ENCODE assay signal across 16 cellular contexts in genomic region chr3:73727854-73728253, GRCh38.
DNase-seq lines count a peak whose midpoint lies in the region; ATAC-seq, FAIRE-seq and TF ChIP-seq lines count a peak whose summit lies in the region.
"Had no signal": no experiment of that assay in that cellular context is flagged by ENCODE, and none has a peak within 500 bp of the region (broad histone marks: within the 10 kb centered on the region; RNA-seq: fewer than 3 reads in every experiment).

No MANE protein-coding gene starts in this region.

- no CpG with 5 or more reads among the region's 2 CpGs for WGBS in neuronal stem cell (ENCODE audit: extremely low coverage in 2 of 2, insufficient read length in 2 of 2, insufficient replicate concordance in 1 of 2), 2 donors

- H2BK15ac ChIP-seq in neuronal stem cell (ENCODE audit: low read length): no peak overlapping the region

- no peak overlapping the region for H3K14ac ChIP-seq in neuronal stem cell (ENCODE audit: low read length)

- H3K27ac ChIP-seq in ACC112 (ENCODE audit: low read depth, low read length): peak overlapping the region; percentile 63
- peak overlapping the region; percentile 57 for H3K27ac ChIP-seq in fibroblast of lung (ENCODE audit: insufficient read depth, low read length)
- no peak overlapping the region for H3K27ac ChIP-seq in neuronal stem cell (replicated peaks; ENCODE audit: low read length)
- peak overlapping the region in 1 of 2 donors; percentile 44 for H3K27ac ChIP-seq in kidney (ENCODE audit: low read depth in 2 of 2, low read length in 2 of 2)
- H3K27ac ChIP-seq: A549 had no signal

- peak overlapping the region; percentile 65 for H2AFZ ChIP-seq in ACC112 (ENCODE audit: low read length, unreplicated experiment)
- H2AFZ ChIP-seq in fibroblast of lung (ENCODE audit: low read length): peak overlapping the region; percentile 61
- H2AFZ ChIP-seq in neuronal stem cell (ENCODE audit: low read length): peak overlapping the region; percentile 83

- H3K4ac ChIP-seq in neuronal stem cell (ENCODE audit: low read length): no peak overlapping the region

- H2AK5ac ChIP-seq in neuronal stem cell (ENCODE audit: low read depth, low read length): no peak overlapping the region

- no peaks in the 10 kb centered on the region for H3K27me3 ChIP-seq in ACC112 (ENCODE audit: insufficient read depth, low read length)
- H3K27me3 ChIP-seq in adipocyte (replicated peaks; ENCODE audit: control insufficient read depth, insufficient read depth, low read length): no peaks in the 10 kb centered on the region
- no peaks in the 10 kb centered on the region for H3K27me3 ChIP-seq in fibroblast of lung (ENCODE audit: control insufficient read depth, insufficient read depth, low read length)
- H3K27me3 ChIP-seq in neuronal stem cell (ENCODE audit: control insufficient read depth in 3 of 3, insufficient read depth in 3 of 3, low read depth in 1 of 3, low read length in 3 of 3): no peaks in the 10 kb centered on the region

- no peak overlapping the region for H3K4me3 Mint-ChIP-seq in activated CD8-positive, alpha-beta T cell treated with anti-CD3 and anti-CD28 coated beads, Interleukin-2, amount 10 ng/mL, durations not matched to agents 7 days and 5 days

- H3K18ac ChIP-seq in neuronal stem cell (ENCODE audit: low read length): no peak overlapping the region

- H3K27me3 Mint-ChIP-seq in activated CD8-positive, alpha-beta T cell treated with anti-CD3 and anti-CD28 coated beads, Interleukin-2, amount 10 ng/mL, durations not matched to agents 7 days and 5 days (ENCODE audit: low read depth): no peaks in the 10 kb centered on the region

- no peak for TF ChIP-seq CTCF in fibroblast of lung (conservative IDR thresholded peaks at IDR 0.05 in 1 of 2, IDR thresholded peaks at IDR 0.05 in 1 of 2; ENCODE audit: low read depth in 1 of 2, low read length in 2 of 2)
- no peak for TF ChIP-seq CTCF in kidney (IDR thresholded peaks at IDR 0.05; ENCODE audit: borderline replicate concordance, extremely low read depth, insufficient read depth)

- H3K9ac ChIP-seq in adipocyte (ENCODE audit: low read length) (peak overlapping the region; percentile 51), fibroblast of lung (ENCODE audit: insufficient read depth, low read length) (no peak overlapping the region), neuronal stem cell (ENCODE audit: low read depth, low read length, poor library complexity) (no peak overlapping the region), kidney (ENCODE audit: low read length in 2 of 2) (no peak overlapping the region)

- H3K27ac Mint-ChIP-seq in activated CD8-positive, alpha-beta T cell treated with anti-CD3 and anti-CD28 coated beads, Interleukin-2, amount 10 ng/mL, durations not matched to agents 7 days and 5 days: no peak overlapping the region

- no peaks in the 10 kb centered on the region for H3K9me3 ChIP-seq in adipocyte (ENCODE audit: control insufficient read depth, low read length)
- no peaks in the 10 kb centered on the region for H3K9me3 ChIP-seq in fibroblast of lung (ENCODE audit: control insufficient read depth, insufficient read depth, low read depth, low read length)
- no peaks in the 10 kb centered on the region for H3K9me3 ChIP-seq in neuronal stem cell (replicated peaks in 1 of 2; ENCODE audit: control insufficient read depth in 2 of 2, insufficient read depth in 1 of 2, low read depth in 1 of 2, low read length in 2 of 2)
- H3K9me3 ChIP-seq in kidney (ENCODE audit: control insufficient read depth in 1 of 2, low read length in 2 of 2): no peaks in the 10 kb centered on the region
- H3K9me3 ChIP-seq: A549 had no signal

- no peaks in the 10 kb centered on the region for H3K79me2 ChIP-seq in ACC112 (ENCODE audit: control insufficient read depth, insufficient read depth, low read length, unreplicated experiment)
- H3K79me2 ChIP-seq in fibroblast of lung (ENCODE audit: control insufficient read depth, insufficient read depth, low read length): no peaks in the 10 kb centered on the region

- H2BK12ac ChIP-seq in neuronal stem cell (ENCODE audit: low read length): no peak overlapping the region

- no peak overlapping the region for H3K23ac ChIP-seq in neuronal stem cell (ENCODE audit: low read depth, low read length, poor library complexity)

- peaks cover 22% of the 10 kb centered on the region for H3K4me1 ChIP-seq in ACC112 (ENCODE audit: control insufficient read depth, insufficient read depth, low read length, unreplicated experiment)
- H3K4me1 ChIP-seq in adipocyte (ENCODE audit: control insufficient read depth, insufficient read depth, low read length): peaks cover 22% of the 10 kb centered on the region
- H3K4me1 ChIP-seq in fibroblast of lung (ENCODE audit: control insufficient read depth, extremely low read depth, insufficient read depth, low read length): peaks cover 11% of the 10 kb centered on the region
- H3K4me1 ChIP-seq in neuronal stem cell (ENCODE audit: control insufficient read depth in 2 of 2, insufficient read depth in 1 of 2, low read depth in 1 of 2, low read length in 2 of 2): peaks cover 13 to 16% of the 10 kb centered on the region in 2 donors
- no peaks in the 10 kb centered on the region for H3K4me1 ChIP-seq in kidney (ENCODE audit: control insufficient read depth in 1 of 2, insufficient read depth in 1 of 2, low read depth in 1 of 2, low read length in 2 of 2)
- H3K4me1 ChIP-seq: A549 had no signal

- H3K36me3 ChIP-seq in ACC112 (ENCODE audit: insufficient read depth, low read length) (no peaks in the 10 kb centered on the region), adipocyte (ENCODE audit: control insufficient read depth, insufficient read depth, low read length, severe bottlenecking) (no peaks in the 10 kb centered on the region), fibroblast of lung (ENCODE audit: control insufficient read depth, insufficient read depth, low read length) (no peaks in the 10 kb centered on the region), neuronal stem cell (replicated peaks in 1 of 2; ENCODE audit: control insufficient read depth in 2 of 2, insufficient read depth in 2 of 2, low read length in 2 of 2) (no peaks in the 10 kb centered on the region), kidney (ENCODE audit: control insufficient read depth in 1 of 2, insufficient read depth in 2 of 2, low read length in 2 of 2) (no peaks in the 10 kb centered on the region)

- no peaks in the 10 kb centered on the region for H3K79me1 ChIP-seq in neuronal stem cell (ENCODE audit: low read depth, low read length)

- H3K4me2 ChIP-seq in fibroblast of lung (ENCODE audit: extremely low read depth, insufficient read depth, low read length) (peak overlapping the region; percentile 17), neuronal stem cell (ENCODE audit: insufficient read depth, low read length, poor library complexity, severe bottlenecking) (no peak overlapping the region)
- H3K4me2 ChIP-seq: A549 had no signal

- H4K8ac ChIP-seq in neuronal stem cell (ENCODE audit: low read depth, low read length): no peak overlapping the region

- FAIRE-seq in kidney (lab: Jason Lieb, UNC): no peak
- FAIRE-seq: A549, frontal cortex had no signal

- intact Hi-C loops in kidney (cut with DNase I): no loop called here

- H2BK5ac ChIP-seq in neuronal stem cell (ENCODE audit: low read length): no peak overlapping the region

- no peak for ATAC-seq in activated CD8-positive, alpha-beta T cell treated with anti-CD3 and anti-CD28 coated beads, Interleukin-2, amount 10 ng/mL, durations not matched to agents 7 days and 5 days
- ATAC-seq: A549 had no signal

- H3K36me3 Mint-ChIP-seq in activated CD8-positive, alpha-beta T cell treated with anti-CD3 and anti-CD28 coated beads, Interleukin-2, amount 10 ng/mL, durations not matched to agents 7 days and 5 days (ENCODE audit: low read depth): no peaks in the 10 kb centered on the region

- peaks cover 5% of the 10 kb centered on the region for H3K9me3 Mint-ChIP-seq in activated CD8-positive, alpha-beta T cell treated with anti-CD3 and anti-CD28 coated beads, Interleukin-2, amount 10 ng/mL, durations not matched to agents 7 days and 5 days (ENCODE audit: insufficient read depth)

- no peaks in the 10 kb centered on the region for H4K20me1 ChIP-seq in fibroblast of lung (ENCODE audit: control insufficient read depth, extremely low read depth, insufficient read depth, low read length)

- DNase-seq in adipocyte (ENCODE audit: low read depth) (peak; percentile 24), fibroblast of lung (ENCODE audit: low read depth in 2 of 2) (no peak), neuronal stem cell (ENCODE audit: low spot score) (no peak), SKM-1 (lab: John Stamatoyannopoulos, UW; ENCODE audit: unreplicated experiment) (no peak), kidney (no peak)
- DNase-seq in activated CD8-positive, alpha-beta T cell treated with anti-CD3 and anti-CD28 coated beads, Interleukin-2, amount 10 ng/mL, durations not matched to agents 7 days and 5 days: no peak
- DNase-seq in activated CD4-positive, alpha-beta T cell treated with anti-CD3 and anti-CD28 coated beads for 4 hours: no peak
- DNase-seq: activated CD8-positive, alpha-beta memory T cell treated with anti-CD3 and anti-CD28 coated beads for 24 hours; activated effector memory CD4-positive, alpha-beta T cell treated with Interleukin-2 at 50 U/mL for 16 hours; effector CD8-positive, alpha-beta T cell; NCI-H2171 treated with DMSO at 0.1 percent for 48 hours; SIG-M5; stimulated activated CD4-positive, alpha-beta T cell treated with anti-CD3 and anti-CD28 coated beads, Interleukin-2, amount 100 ng/mL, for 48 hours had no signal

- CTCF ChIA-PET in activated CD8-positive, alpha-beta T cell treated with anti-CD3 and anti-CD28 coated beads, Interleukin-2, amount 10 ng/mL, durations not matched to agents 7 days and 5 days (lab: Charles Lee): no interaction called here

- no peak overlapping the region for H3K4me3 ChIP-seq in ACC112 (ENCODE audit: low read depth, low read length)
- peak overlapping the region; percentile 34 for H3K4me3 ChIP-seq in adipocyte (ENCODE audit: low read length)
- no peak overlapping the region for H3K4me3 ChIP-seq in fibroblast of lung (replicated peaks in 1 of 4; ENCODE audit: control extremely low read depth in 1 of 4, insufficient read depth in 1 of 4, low read depth in 3 of 4, low read length in 4 of 4)
- no peak overlapping the region for H3K4me3 ChIP-seq in neuronal stem cell (ENCODE audit: low read length in 2 of 2)
- H3K4me3 ChIP-seq in kidney (ENCODE audit: low read length in 2 of 2): no peak overlapping the region
- H3K4me3 ChIP-seq: A549 had no signal

- no peak overlapping the region for H4K91ac ChIP-seq in neuronal stem cell (ENCODE audit: low read depth, low read length, poor library complexity)

- POLR2A ChIA-PET in activated CD8-positive, alpha-beta T cell treated with anti-CD3 and anti-CD28 coated beads, Interleukin-2, amount 10 ng/mL, durations not matched to agents 7 days and 5 days (lab: Charles Lee): no interaction called here

- no peak overlapping the region for H2BK120ac ChIP-seq in neuronal stem cell (ENCODE audit: low read depth, low read length)

- no peaks in the 10 kb centered on the region for H3K4me1 Mint-ChIP-seq in activated CD8-positive, alpha-beta T cell treated with anti-CD3 and anti-CD28 coated beads, Interleukin-2, amount 10 ng/mL, durations not matched to agents 7 days and 5 days (ENCODE audit: low read depth)
